ENCODE assay signal across 1 cellular context in the genomic region with DNA sequence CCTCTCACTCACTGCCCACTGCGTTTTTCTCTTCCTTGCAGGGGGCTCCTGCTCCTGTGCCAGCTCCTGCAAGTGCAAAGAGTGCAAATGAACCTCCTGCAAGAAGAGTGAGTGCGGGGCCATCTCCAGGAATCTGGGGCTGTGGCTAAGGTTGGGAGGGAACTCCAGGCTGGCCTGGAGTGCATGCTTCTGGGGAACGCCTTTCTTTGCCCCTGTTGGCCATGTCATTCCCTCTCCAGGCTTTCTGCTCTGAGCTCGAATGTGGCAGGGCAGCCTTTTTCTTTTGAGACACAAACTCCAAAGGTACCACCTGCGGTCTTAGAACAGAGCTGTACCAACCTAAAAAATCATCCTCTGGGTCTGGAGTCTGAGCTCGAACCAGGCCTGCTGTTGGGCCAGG.
TF ChIP-seq lines count a peak whose summit lies in the region.

No MANE protein-coding gene starts in this region.

TF ChIP-seq in H1, 55 proteins besides CTCF, POLR2A, EP300 and RAD21:
- TF ChIP-seq CTBP2 (IDR thresholded peaks at IDR 0.05; ENCODE audit: borderline replicate concordance, insufficient read depth, insufficient read length, low read length), result peak; percentile 71
- TF ChIP-seq SP1 (IDR thresholded peaks at IDR 0.05; ENCODE audit: low read depth, low read length), result peak; percentile 49; the same call in 1 of the 2 replicates
- TF ChIP-seq SP2 (IDR thresholded peaks at IDR 0.05; ENCODE audit: low read length), result no peak
- TF ChIP-seq SIN3A (conservative IDR thresholded peaks at IDR 0.05 in 1 of 2, IDR thresholded peaks at IDR 0.05 in 1 of 2; ENCODE audit: low read depth in 1 of 2, low read length in 2 of 2), result no peak
TF ChIP-seq in H1: peak in this region for 2.
